ENCODE assay signal across 13 cellular contexts in genomic region chr1:12477301-12477700, GRCh38.
DNase-seq lines count a peak whose midpoint lies in the region; ATAC-seq and TF ChIP-seq lines count a peak whose summit lies in the region.
"Had no signal": no experiment of that assay in that cellular context is flagged by ENCODE, and none has a peak within 500 bp of the region (broad histone marks: within the 10 kb centered on the region; RNA-seq: fewer than 3 reads in every experiment).

No MANE protein-coding gene starts in this region.

- H3K27me3 Mint-ChIP-seq in naive B cell (no peaks in the 10 kb centered on the region), type B pancreatic cell (no peaks in the 10 kb centered on the region)

- TF ChIP-seq CTCF in heart left ventricle (IDR thresholded peaks at IDR 0.05), result no peak
- no peak for TF ChIP-seq CTCF in adrenal gland (IDR thresholded peaks at IDR 0.05)
- TF ChIP-seq CTCF in type B pancreatic cell (conservative IDR thresholded peaks at IDR 0.05), result no peak
- no peak for TF ChIP-seq CTCF in GM10266 (IDR thresholded peaks at IDR 0.05; ENCODE audit: control insufficient read depth, insufficient read depth, low read depth, missing control alignments)

- H3K9me3 ChIP-seq in heart left ventricle, result no peaks in the 10 kb centered on the region
- H3K9me3 ChIP-seq in right cardiac atrium (ENCODE audit: control insufficient read depth, low read length), result no peaks in the 10 kb centered on the region
- no peaks in the 10 kb centered on the region for H3K9me3 ChIP-seq in adrenal gland (replicated peaks in 1 of 3)

- H3K27me3 ChIP-seq in heart left ventricle, result no peaks in the 10 kb centered on the region
- no peaks in the 10 kb centered on the region for H3K27me3 ChIP-seq in right cardiac atrium (ENCODE audit: control insufficient read depth, insufficient read depth)
- H3K27me3 ChIP-seq in adrenal gland, result no peaks in the 10 kb centered on the region

- H3K4me3 ChIP-seq in heart left ventricle, result no peak overlapping the region
- H3K4me3 ChIP-seq in right cardiac atrium (ENCODE audit: low read length), result no peak overlapping the region
- no peak overlapping the region for H3K4me3 ChIP-seq in adrenal gland

- H3K9me3 Mint-ChIP-seq in naive B cell, result peaks cover 0 to under 1% (median 0%) of the 10 kb centered on the region in 7 donors
- H3K9me3 Mint-ChIP-seq in type B pancreatic cell, result no peaks in the 10 kb centered on the region

- no peak for DNase-seq in heart left ventricle
- no peak for DNase-seq in right cardiac atrium
- DNase-seq in adrenal gland, result no peak
- DNase-seq in naive B cell, result no peak
- no peak for DNase-seq in type B pancreatic cell (ENCODE audit: extremely low spot score, unreplicated experiment)
- DNase-seq in NAMALWA (ENCODE audit: low spot score), result no peak
- DNase-seq in GM10266 (ENCODE audit: extremely low spot score), result no peak
- DNase-seq: activated CD8-positive, alpha-beta memory T cell treated with anti-CD3 and anti-CD28 coated beads for 24 hours; C1 segment of cervical spinal cord; KBM-7; SIG-M5; stimulated activated CD8-positive, alpha-beta memory T cell treated with anti-CD3 and anti-CD28 coated beads, Interleukin-4, amount 100 ng/mL, for 48 hours had no signal

- intact Hi-C loops in heart left ventricle (cut with DNase I) (loop anchor here in 9 of 10 donors (5.0 to 10.0 kb wide), 7 partner anchors 40 to 142 kb away; partner anchors contain the start of gene DHRS3 (in 5 of the 9)), right cardiac atrium (cut with DNase I) (loop anchor here in 2 of 4 donors (10.0 kb wide), 2 partner anchors 138 to 142 kb away; partner anchors contain the start of gene DHRS3 (in 1 of the 2)), adrenal gland (cut with DNase I) (no loop called here)

- WGBS in heart left ventricle, 4 donors, result 91 to 94% (median 93%) methylated on average over 6 of the region's 6 CpGs
- WGBS in right cardiac atrium, result 93% methylated on average over 6 of the region's 6 CpGs
- WGBS in adrenal gland, 4 donors, result 96 to 98% (median 96%) methylated on average over 6 of the region's 6 CpGs

- peaks cover 16 to 100% (median 87%) of the 10 kb centered on the region in 12 donors for H3K4me1 ChIP-seq in heart left ventricle
- H3K4me1 ChIP-seq in right cardiac atrium (ENCODE audit: control insufficient read depth, insufficient read depth, low read length), result peaks cover 53% of the 10 kb centered on the region
- H3K4me1 ChIP-seq in adrenal gland (replicated peaks in 1 of 2), result peaks cover 5 to 61% of the 10 kb centered on the region in 2 donors

- peaks cover 0 to 9% (median 0%) of the 10 kb centered on the region in 9 donors for H3K36me3 ChIP-seq in heart left ventricle
- H3K36me3 ChIP-seq in adrenal gland (replicated peaks in 1 of 2), result no peaks in the 10 kb centered on the region

- H3K27ac ChIP-seq in heart left ventricle (peak overlapping the region; percentile 65 to 88 (median 80)), right cardiac atrium (ENCODE audit: low read length) (no peak overlapping the region), adrenal gland (peak overlapping the region in 3 of 5 donors; percentile 23 to 73 (median 67))

- H3K27ac Mint-ChIP-seq in naive B cell (peak overlapping the region; percentile 78 to 98 (median 92)), type B pancreatic cell (peak overlapping the region; percentile 95)

- H3K36me3 Mint-ChIP-seq in naive B cell, result no peaks in the 10 kb centered on the region
- H3K36me3 Mint-ChIP-seq in type B pancreatic cell, result peaks cover 9% of the 10 kb centered on the region

- TF ChIP-seq POLR2A in heart left ventricle (IDR thresholded peaks at IDR 0.05) (no peak), adrenal gland (IDR thresholded peaks at IDR 0.05) (no peak)

- H3K4me3 Mint-ChIP-seq in naive B cell (peak overlapping the region in 6 of 8 donors; percentile 50 to 82 (median 70)), type B pancreatic cell (no peak overlapping the region)

- no peak for ATAC-seq in heart left ventricle
- ATAC-seq in right cardiac atrium, result no peak
- no peak for ATAC-seq in naive B cell (ENCODE audit: low read depth in 2 of 2)
- ATAC-seq in GM19463 (IDR thresholded peaks at IDR 0.05; ENCODE audit: unreplicated experiment), result no peak

- H3K4me1 Mint-ChIP-seq in naive B cell, result peaks cover 76 to 100% (median 91%) of the 10 kb centered on the region in 3 donors
- H3K4me1 Mint-ChIP-seq in type B pancreatic cell (ENCODE audit: unreplicated experiment), result peaks cover 94% of the 10 kb centered on the region

Comparison
In these comparisons a context has a peak if more than half of its experiments do, and no peak if none do; other contexts are left out.
1. intact Hi-C loops: an anchor here in heart left ventricle (5.0 to 10.0 kb wide); none called in adrenal gland.